22 cellular contexts compared by ENCODE assay signal in genomic region chr2:23589739-23590138, GRCh38.
DNase-seq lines count a peak whose midpoint lies in the region; ATAC-seq and TF ChIP-seq lines count a peak whose summit lies in the region.
"Had no signal": no experiment of that assay in that cellular context is flagged by ENCODE, and none has a peak within 500 bp of the region (broad histone marks: within the 10 kb centered on the region; RNA-seq: fewer than 3 reads in every experiment).

No MANE protein-coding gene starts in this region.

- H3K36me3 ChIP-seq in tibial nerve (no peaks in the 10 kb centered on the region), osteoblast (ENCODE audit: insufficient read depth, low read length) (no peaks in the 10 kb centered on the region)
- H3K36me3 ChIP-seq: brain microvascular endothelial cell, neural progenitor cell, right lobe of liver, suprapubic skin had no signal

- H3K4me3 Mint-ChIP-seq in neural crest cell (no peak overlapping the region), osteocyte (ENCODE audit: unreplicated experiment) (no peak overlapping the region)
- H3K4me3 Mint-ChIP-seq: activated CD4-positive, alpha-beta T cell treated with anti-CD3 and anti-CD28 coated beads, Interleukin-2, amount 10 ng/mL, durations not matched to agents 7 days and 5 days; memory B cell had no signal

- H3K4me3 ChIP-seq in tibial nerve (no peak overlapping the region), osteoblast (ENCODE audit: insufficient read depth, low read length) (no peak overlapping the region)
- H3K4me3 ChIP-seq: neural progenitor cell, right lobe of liver, suprapubic skin had no signal

- H3K27me3 ChIP-seq in foreskin keratinocyte, result no peaks in the 10 kb centered on the region
- H3K27me3 ChIP-seq in tibial nerve, result no peaks in the 10 kb centered on the region
- no peaks in the 10 kb centered on the region for H3K27me3 ChIP-seq in osteoblast (ENCODE audit: insufficient read depth, low read length)
- H3K27me3 ChIP-seq: brain microvascular endothelial cell, neural progenitor cell, right lobe of liver, suprapubic skin had no signal

- WGBS in tibial nerve, 2 donors, result 39 to 40% methylated on average over 2 of the region's 2 CpGs

- H3K4me2 ChIP-seq in osteoblast (ENCODE audit: insufficient read depth, low read length), result no peak overlapping the region
- H3K4me2 ChIP-seq: neural progenitor cell had no signal

- no peaks in the 10 kb centered on the region for H3K9me3 ChIP-seq in tibial nerve
- H3K9me3 ChIP-seq in osteoblast (ENCODE audit: low read depth, low read length), result no peaks in the 10 kb centered on the region
- H3K9me3 ChIP-seq: right lobe of liver, suprapubic skin had no signal

- TF ChIP-seq CTCF in foreskin keratinocyte (conservative IDR thresholded peaks at IDR 0.05), result no peak
- no peak for TF ChIP-seq CTCF in neural crest cell (conservative IDR thresholded peaks at IDR 0.05)
- TF ChIP-seq CTCF in tibial nerve (IDR thresholded peaks at IDR 0.05), result no peak
- no peak for TF ChIP-seq CTCF in osteocyte (IDR thresholded peaks at IDR 0.05)
- TF ChIP-seq CTCF in osteoblast (IDR thresholded peaks at IDR 0.05; ENCODE audit: extremely low read depth, low read depth, low read length), result no peak

- H3K79me2 ChIP-seq in osteoblast (ENCODE audit: insufficient read depth, low read length), result no peaks in the 10 kb centered on the region

- no peak for TF ChIP-seq EP300 in tibial nerve (IDR thresholded peaks at IDR 0.05)

- H3K27me3 Mint-ChIP-seq in neural crest cell (ENCODE audit: low read depth), result no peaks in the 10 kb centered on the region
- no peaks in the 10 kb centered on the region for H3K27me3 Mint-ChIP-seq in osteocyte (ENCODE audit: unreplicated experiment)

- H3K27ac ChIP-seq in foreskin keratinocyte, result no peak overlapping the region
- peak overlapping the region in 3 of 4 donors; percentile 12 to 85 (median 84) for H3K27ac ChIP-seq in tibial nerve
- no peak overlapping the region for H3K27ac ChIP-seq in osteoblast (ENCODE audit: low read depth, low read length)
- H3K27ac ChIP-seq: brain microvascular endothelial cell, neural progenitor cell, right lobe of liver, suprapubic skin had no signal

- H3K4me1 ChIP-seq in foreskin keratinocyte (no peaks in the 10 kb centered on the region), tibial nerve (peaks cover 0 to 97% (median 45%) of the 10 kb centered on the region in 4 donors), osteoblast (ENCODE audit: insufficient read depth, low read length) (no peaks in the 10 kb centered on the region)
- H3K4me1 ChIP-seq: right lobe of liver had no signal

- peak; percentile 27 to 66 for DNase-seq in SHP77 (lab: John Stamatoyannopoulos, UW)
- DNase-seq in foreskin keratinocyte, result peak in 1 of 2 donors; percentile 29
- no peak for DNase-seq in neural crest cell (ENCODE audit: low read depth, low spot score)
- DNase-seq in tibial nerve (ENCODE audit: low spot score in 2 of 2), result no peak
- no peak for DNase-seq in AG08395 (ENCODE audit: low spot score)
- DNase-seq in osteocyte (ENCODE audit: extremely low spot score, unreplicated experiment), result no peak
- DNase-seq in osteoblast (ENCODE audit: insufficient read length, low spot score, missing footprints), result no peak
- DNase-seq: activated CD4-positive, alpha-beta T cell treated with anti-CD3 and anti-CD28 coated beads, Interleukin-2, amount 10 ng/mL, durations not matched to agents 7 days and 5 days; brain microvascular endothelial cell; C1 segment of cervical spinal cord; DMS79; erythroblast; islet precursor cell; NCI-H2107; NCI-H748 treated with DMSO at 0.1 percent for 48 hours; PC-3; right lobe of liver; stimulated activated CD4-positive, alpha-beta T cell treated with anti-CD3 and anti-CD28 coated beads, Interleukin-4, amount 100 ng/mL, for 1 hour had no signal

- H3K27ac Mint-ChIP-seq in neural crest cell (ENCODE audit: unreplicated experiment) (peak overlapping the region; percentile 89), osteocyte (ENCODE audit: unreplicated experiment) (no peak overlapping the region)
- H3K27ac Mint-ChIP-seq: activated CD4-positive, alpha-beta T cell treated with anti-CD3 and anti-CD28 coated beads, Interleukin-2, amount 10 ng/mL, durations not matched to agents 7 days and 5 days; memory B cell had no signal

- H3K4me1 Mint-ChIP-seq in neural crest cell (peaks cover 58% of the 10 kb centered on the region), osteocyte (ENCODE audit: unreplicated experiment) (peaks cover 28% of the 10 kb centered on the region)
- H3K4me1 Mint-ChIP-seq: activated CD4-positive, alpha-beta T cell treated with anti-CD3 and anti-CD28 coated beads, Interleukin-2, amount 10 ng/mL, durations not matched to agents 7 days and 5 days had no signal

- no peaks in the 10 kb centered on the region for H3K36me3 Mint-ChIP-seq in neural crest cell (ENCODE audit: low read depth)
- no peaks in the 10 kb centered on the region for H3K36me3 Mint-ChIP-seq in osteocyte (ENCODE audit: unreplicated experiment)
- H3K36me3 Mint-ChIP-seq: activated naive CD4-positive, alpha-beta T cell treated with anti-CD3 and anti-CD28 coated beads, Interleukin-2, amount 50 U/mL, for 72 hours; neural progenitor cell had no signal

- no peaks in the 10 kb centered on the region for H4K20me1 ChIP-seq in osteoblast (ENCODE audit: insufficient read depth, low read length)

- peak; percentile 20 for ATAC-seq in foreskin keratinocyte
- ATAC-seq: activated naive CD4-positive, alpha-beta T cell treated with anti-CD3 and anti-CD28 coated beads, Interleukin-2, amount 50 U/mL, for 72 hours; PC-3; right lobe of liver had no signal

- H3K9me3 Mint-ChIP-seq in neural crest cell (no peaks in the 10 kb centered on the region), osteocyte (ENCODE audit: unreplicated experiment) (no peaks in the 10 kb centered on the region)
- H3K9me3 Mint-ChIP-seq: activated CD4-positive, alpha-beta T cell treated with anti-CD3 and anti-CD28 coated beads, Interleukin-2, amount 10 ng/mL, durations not matched to agents 7 days and 5 days; activated naive CD4-positive, alpha-beta T cell treated with anti-CD3 and anti-CD28 coated beads, Interleukin-2, amount 50 U/mL, for 72 hours; memory B cell; neural progenitor cell had no signal

- no peak for TF ChIP-seq POLR2A in tibial nerve (IDR thresholded peaks at IDR 0.05)

- no peak overlapping the region for H2AFZ ChIP-seq in osteoblast (ENCODE audit: low read length)
- H2AFZ ChIP-seq: neural progenitor cell had no signal

Comparison
In these comparisons a context has a peak if more than half of its experiments do, and no peak if none do; other contexts are left out.
1. DNase-seq: peak in SHP77 (2 of 2); none in neural crest cell (single experiment), tibial nerve (0 of 2), AG08395 (single experiment), osteocyte (single experiment) and osteoblast (single experiment).
2. H3K27ac ChIP-seq: peak in tibial nerve (3 of 4); none in foreskin keratinocyte (single experiment) and osteoblast (single experiment).